Comparison of ENCODE assay signal across 14 cellular contexts in genomic region chr3:119570229-119570628, GRCh38. TPM values are rescaled to one million over a fixed set of nuclear protein-coding genes. Genes with fewer than 3 reads are reported as not detected.
DNase-seq lines count a peak whose midpoint lies in the region; ATAC-seq, FAIRE-seq and TF ChIP-seq lines count a peak whose summit lies in the region.
"Had no signal": no experiment of that assay in that cellular context is flagged by ENCODE, and none has a peak within 500 bp of the region (broad histone marks: within the 10 kb centered on the region; RNA-seq: fewer than 3 reads in every experiment).

No MANE protein-coding gene starts in this region.

- no peak overlapping the region for H3K4me3 Mint-ChIP-seq in activated naive CD4-positive, alpha-beta T cell treated with anti-CD3 and anti-CD28 coated beads for 36 hours
- H3K4me3 Mint-ChIP-seq in T-helper 2 cell treated with Interferon-gamma antibody and Interleukin-4, amounts not matched to agents 5 μg/mL and 100 μg/mL, for 36 hours = no peak overlapping the region
- H3K4me3 Mint-ChIP-seq: HFFc6, type B pancreatic cell had no signal

- no peak overlapping the region for H3K27ac Mint-ChIP-seq in activated naive CD4-positive, alpha-beta T cell treated with anti-CD3 and anti-CD28 coated beads for 36 hours
- H3K27ac Mint-ChIP-seq in T-helper 2 cell treated with Interferon-gamma antibody and Interleukin-4, amounts not matched to agents 5 μg/mL and 100 μg/mL, for 36 hours = no peak overlapping the region
- H3K27ac Mint-ChIP-seq: HFFc6, type B pancreatic cell had no signal

- CTCF ChIA-PET in activated naive CD4-positive, alpha-beta T cell treated with anti-CD3 and anti-CD28 coated beads for 36 hours (lab: Charles Lee) = interaction anchor here (0.6 to 1.3 kb wide), 2 partner anchors 11 to 153 kb away, joined by 3 read pairs; partner anchors contain the start of gene CD80

- peaks cover 20% of the 10 kb centered on the region for H3K27me3 Mint-ChIP-seq in activated naive CD4-positive, alpha-beta T cell treated with anti-CD3 and anti-CD28 coated beads for 36 hours (ENCODE audit: low read depth)
- H3K27me3 Mint-ChIP-seq in T-helper 2 cell treated with Interferon-gamma antibody and Interleukin-4, amounts not matched to agents 5 μg/mL and 100 μg/mL, for 36 hours (ENCODE audit: low read depth) = peaks cover 10% of the 10 kb centered on the region

- no peaks in the 10 kb centered on the region for H3K4me1 Mint-ChIP-seq in activated naive CD4-positive, alpha-beta T cell treated with anti-CD3 and anti-CD28 coated beads for 36 hours (ENCODE audit: low read depth)
- peaks cover 13% of the 10 kb centered on the region for H3K4me1 Mint-ChIP-seq in T-helper 2 cell treated with Interferon-gamma antibody and Interleukin-4, amounts not matched to agents 5 μg/mL and 100 μg/mL, for 36 hours (ENCODE audit: low read depth)

- ATAC-seq in GM21786 (IDR thresholded peaks at IDR 0.05; ENCODE audit: unreplicated experiment) (peak; percentile 82), HG03039 (IDR thresholded peaks at IDR 0.05; ENCODE audit: unreplicated experiment) (no peak)

- H3K36me3 Mint-ChIP-seq in activated naive CD4-positive, alpha-beta T cell treated with anti-CD3 and anti-CD28 coated beads for 36 hours (ENCODE audit: low read depth) = no peaks in the 10 kb centered on the region
- no peaks in the 10 kb centered on the region for H3K36me3 Mint-ChIP-seq in T-helper 2 cell treated with Interferon-gamma antibody and Interleukin-4, amounts not matched to agents 5 μg/mL and 100 μg/mL, for 36 hours (ENCODE audit: low read depth)
- H3K36me3 Mint-ChIP-seq: type B pancreatic cell had no signal

- FAIRE-seq in GM12892 (lab: Jason Lieb, UNC) = peak; percentile 56

- no peaks in the 10 kb centered on the region for H3K9me3 Mint-ChIP-seq in activated naive CD4-positive, alpha-beta T cell treated with anti-CD3 and anti-CD28 coated beads for 36 hours
- no peaks in the 10 kb centered on the region for H3K9me3 Mint-ChIP-seq in T-helper 2 cell treated with Interferon-gamma antibody and Interleukin-4, amounts not matched to agents 5 μg/mL and 100 μg/mL, for 36 hours
- H3K9me3 Mint-ChIP-seq: HFFc6, type B pancreatic cell had no signal

- intact Hi-C loops in activated naive CD4-positive, alpha-beta T cell treated with anti-CD3 and anti-CD28 coated beads for 36 hours (cut with micrococcal nuclease) = no loop called here

- TF ChIP-seq POLR2A in GM12892 (IDR thresholded peaks at IDR 0.05; ENCODE audit: low read depth, low read length) = no peak

- no peak for DNase-seq in GM12892 (ENCODE audit: insufficient read length)
- DNase-seq in NOMO-1 treated with dmso at 0.1 percent for 144 hours (lab: John Stamatoyannopoulos, UW; ENCODE audit: unreplicated experiment) = peak; percentile 87
- DNase-seq in medulla oblongata (ENCODE audit: extremely low spot score) = peak; percentile 72
- DNase-seq in activated naive CD4-positive, alpha-beta T cell treated with anti-CD3 and anti-CD28 coated beads for 36 hours = no peak
- DNase-seq in GM19240 (ENCODE audit: insufficient read length, low spot score) = no peak
- no peak for DNase-seq in T-helper 2 cell treated with Interferon-gamma antibody and Interleukin-4, amounts not matched to agents 5 μg/mL and 100 μg/mL, for 36 hours (ENCODE audit: low spot score)
- DNase-seq: AML-193, HFFc6, NCI-H1092, NCI-H524, SHP77 treated with DMSO at 0.1 percent for 48 hours had no signal

RNA-seq across cellular contexts. Expression of gene ADPRH, which starts 9.1 kb away (rescaled TPM):
- polyA plus RNA-seq in GM12892 (2012; ENCODE audit: missing spikeins) = 19.0 TPM
- total RNA-seq in activated naive CD4-positive, alpha-beta T cell treated with anti-CD3 and anti-CD28 coated beads for 36 hours = 1 to 10 TPM; 2.6 to 3.1 TPM

RNA-seq across cellular contexts. Expression of gene CD80, which starts 10.8 kb away (rescaled TPM):
- 59.9 TPM for polyA plus RNA-seq in GM12892 (2012; ENCODE audit: missing spikeins)
- total RNA-seq in activated naive CD4-positive, alpha-beta T cell treated with anti-CD3 and anti-CD28 coated beads for 36 hours = under 1 TPM; 0.14 to 0.40 TPM
- total RNA-seq: HFFc6 had no signal

RNA-seq across cellular contexts. Expression of gene PLA1A, which starts 27.5 kb away (rescaled TPM):
- polyA plus RNA-seq in GM12892 (2012; ENCODE audit: missing spikeins) = 11.6 TPM
- total RNA-seq in activated naive CD4-positive, alpha-beta T cell treated with anti-CD3 and anti-CD28 coated beads for 36 hours = under 1 TPM in 1 of 2 experiments, not detected in 1; 0.19 TPM
- total RNA-seq: HFFc6 had no signal

Comparison
In these comparisons a context has a peak if more than half of its experiments do, and no peak if none do; other contexts are left out.
1. DNase-seq: peak in NOMO-1 treated with dmso at 0.1 percent for 144 hours (single experiment) and medulla oblongata (single experiment); none in GM12892 (single experiment), activated naive CD4-positive, alpha-beta T cell treated with anti-CD3 and anti-CD28 coated beads for 36 hours (single experiment), GM19240 (single experiment) and T-helper 2 cell treated with Interferon-gamma antibody and Interleukin-4, amounts not matched to agents 5 μg/mL and 100 μg/mL, for 36 hours (single experiment).